In genomic region chr22:29994027-29994715, GRCh38 we compare ENCODE assay signal across 9 cellular contexts.
DNase-seq lines count a peak whose midpoint lies in the region; ATAC-seq, FAIRE-seq and TF ChIP-seq lines count a peak whose summit lies in the region.
"Had no signal": no experiment of that assay in that cellular context is flagged by ENCODE, and none has a peak within 500 bp of the region (broad histone marks: within the 10 kb centered on the region; RNA-seq: fewer than 3 reads in every experiment).

No MANE protein-coding gene starts in this region.

- FAIRE-seq in astrocyte (lab: Jason Lieb, UNC) = peak; percentile 47

- peaks cover 3% of the 10 kb centered on the region for H3K36me3 ChIP-seq in astrocyte (ENCODE audit: insufficient read depth, low read length)
- peaks cover 5 to 32% of the 10 kb centered on the region in 2 experiments for H3K36me3 ChIP-seq in mesenchymal stem cell (ENCODE audit: control insufficient read depth in 1 of 2, insufficient read depth in 2 of 2, low read depth in 1 of 2, low read length in 2 of 2)

- no peaks in the 10 kb centered on the region for H3K27me3 Mint-ChIP-seq in CD4-positive, alpha-beta T cell
- H3K27me3 Mint-ChIP-seq in astrocyte (ENCODE audit: low read depth, unreplicated experiment) = no peaks in the 10 kb centered on the region

- TF ChIP-seq CTCF in CD4-positive, alpha-beta T cell (IDR thresholded peaks at IDR 0.05) = no peak
- peak; percentile 11 for TF ChIP-seq CTCF in astrocyte (IDR thresholded peaks at IDR 0.05; ENCODE audit: insufficient read depth, low read depth, low read length)

- H3K79me1 ChIP-seq in mesenchymal stem cell (replicated peaks; ENCODE audit: low read length, poor library complexity, severe bottlenecking) = peaks cover 15% of the 10 kb centered on the region

- no peak overlapping the region for H2BK120ac ChIP-seq in mesenchymal stem cell (ENCODE audit: low read depth, low read length)

- no peak overlapping the region for H2BK12ac ChIP-seq in mesenchymal stem cell (ENCODE audit: low read length in 2 of 2)

- WGBS in mesenchymal stem cell = no CpG with 5 or more reads among the region's 3 CpGs

- intact Hi-C loops in CD4-positive, alpha-beta T cell (cut with DNase I, micrococcal nuclease) = no loop called here

- no peak overlapping the region for H3K4me3 ChIP-seq in astrocyte (ENCODE audit: insufficient read depth, low read depth, low read length)
- H3K4me3 ChIP-seq in mesenchymal stem cell (ENCODE audit: insufficient read depth in 1 of 2, low read depth in 1 of 2, low read length in 2 of 2) = no peak overlapping the region

- H3K79me2 ChIP-seq in astrocyte (ENCODE audit: insufficient read depth, low read length) = no peaks in the 10 kb centered on the region

- H3K27ac ChIP-seq in CD4-positive, alpha-beta T cell (ENCODE audit: low read depth, low read length) = no peak overlapping the region
- peak overlapping the region; percentile 84 for H3K27ac ChIP-seq in astrocyte (ENCODE audit: low read depth, low read length)
- peak overlapping the region; percentile 59 for H3K27ac ChIP-seq in mesenchymal stem cell (ENCODE audit: low read length, poor library complexity, severe bottlenecking)
- no peak overlapping the region for H3K27ac ChIP-seq in caudate nucleus (ENCODE audit: low read depth, low read length)

- in situ Hi-C loops in KBM-7 (cut with MboI; ENCODE audit: low pct_unique_long_range_greater_than_20kb, low sequenced_read_pairs) = no loop called here

- DNase-seq in CD4-positive, alpha-beta T cell = no peak
- DNase-seq in HT1080 (ENCODE audit: low read depth) (peak; percentile 85), astrocyte (ENCODE audit: low read depth) (peak; percentile 92), mesenchymal stem cell (peak; percentile 74), islet precursor cell (no peak), caudate nucleus (lab: John Stamatoyannopoulos, UW) (no peak), KBM-7 (no peak)
- DNase-seq: activated naive CD4-positive, alpha-beta T cell treated with anti-CD3 and anti-CD28 coated beads for 36 hours had no signal

- H3K4me1 ChIP-seq in astrocyte (ENCODE audit: insufficient read depth, low read length) (peaks cover 33% of the 10 kb centered on the region), mesenchymal stem cell (ENCODE audit: control insufficient read depth, insufficient read depth, low read depth, low read length) (peaks cover 5% of the 10 kb centered on the region)

- POLR2A ChIA-PET in CD4-positive, alpha-beta T cell (lab: Charles Lee) = no interaction called here

- H3K9me3 Mint-ChIP-seq in CD4-positive, alpha-beta T cell = no peaks in the 10 kb centered on the region
- no peaks in the 10 kb centered on the region for H3K9me3 Mint-ChIP-seq in astrocyte (ENCODE audit: unreplicated experiment)
- H3K9me3 Mint-ChIP-seq: activated naive CD4-positive, alpha-beta T cell treated with anti-CD3 and anti-CD28 coated beads for 36 hours had no signal

- H4K8ac ChIP-seq in mesenchymal stem cell (ENCODE audit: low read length) = no peak overlapping the region

- no peak overlapping the region for H3K14ac ChIP-seq in mesenchymal stem cell (ENCODE audit: low read length in 2 of 2)

- no peak overlapping the region for H2AFZ ChIP-seq in astrocyte (ENCODE audit: low read depth, low read length)
- H2AFZ ChIP-seq in mesenchymal stem cell (ENCODE audit: low read depth, low read length) = no peak overlapping the region

- H3K27me3 ChIP-seq in CD4-positive, alpha-beta T cell (ENCODE audit: control insufficient read depth, insufficient read depth, low read length) = no peaks in the 10 kb centered on the region
- H3K27me3 ChIP-seq in astrocyte (ENCODE audit: insufficient read depth, low read length) (no peaks in the 10 kb centered on the region), mesenchymal stem cell (ENCODE audit: control insufficient read depth in 1 of 2, insufficient read depth in 1 of 2, low read length in 2 of 2) (no peaks in the 10 kb centered on the region)

- no peaks in the 10 kb centered on the region for H3K9me3 ChIP-seq in CD4-positive, alpha-beta T cell (ENCODE audit: control insufficient read depth, low read length)
- H3K9me3 ChIP-seq in astrocyte (ENCODE audit: insufficient read depth, low read depth, low read length) (no peaks in the 10 kb centered on the region), mesenchymal stem cell (ENCODE audit: control insufficient read depth, low read length) (no peaks in the 10 kb centered on the region)

- peak overlapping the region; percentile 60 for H3K4me2 ChIP-seq in astrocyte (ENCODE audit: low read length)
- no peak overlapping the region for H3K4me2 ChIP-seq in mesenchymal stem cell (ENCODE audit: low read length, poor library complexity, severe bottlenecking)

- no peak overlapping the region for H2BK15ac ChIP-seq in mesenchymal stem cell (ENCODE audit: low read depth, poor library complexity, severe bottlenecking)

- no peak overlapping the region for H3K4ac ChIP-seq in mesenchymal stem cell (ENCODE audit: low read depth in 1 of 2, low read length in 2 of 2)

- no peak overlapping the region for H2BK5ac ChIP-seq in mesenchymal stem cell (ENCODE audit: low read depth, low read length, poor library complexity, severe bottlenecking)

- CTCF ChIA-PET in CD4-positive, alpha-beta T cell (lab: Charles Lee) = interaction anchor here (3.3 kb wide), 1 partner anchor 11 kb away, joined by 23 read pairs; no protein-coding TSS in a partner anchor

- no peak overlapping the region for H4K91ac ChIP-seq in mesenchymal stem cell (ENCODE audit: low read length)

- H3K23ac ChIP-seq in mesenchymal stem cell (ENCODE audit: low read length in 2 of 2) = no peak overlapping the region

- peaks cover 4% of the 10 kb centered on the region for H3K4me1 Mint-ChIP-seq in CD4-positive, alpha-beta T cell (ENCODE audit: low read depth)
- H3K4me1 Mint-ChIP-seq in astrocyte (ENCODE audit: low read depth, unreplicated experiment) = peaks cover 48% of the 10 kb centered on the region

- H3K9ac ChIP-seq in astrocyte (ENCODE audit: low read length) (peak overlapping the region; percentile 69), mesenchymal stem cell (ENCODE audit: low read length) (peak overlapping the region; percentile 3)

- H3K36me3 Mint-ChIP-seq in CD4-positive, alpha-beta T cell (ENCODE audit: low read depth) = peaks cover 82% of the 10 kb centered on the region
- H3K36me3 Mint-ChIP-seq in astrocyte (ENCODE audit: low read depth, unreplicated experiment) = peaks cover 18% of the 10 kb centered on the region

- no peak overlapping the region for H2AK5ac ChIP-seq in mesenchymal stem cell (ENCODE audit: low read length, severe bottlenecking)

- peak; percentile 24 for ATAC-seq in CD4-positive, alpha-beta T cell (ENCODE audit: poor library complexity)
- no peak for ATAC-seq in HG02571 (IDR thresholded peaks at IDR 0.05; ENCODE audit: unreplicated experiment)

- H4K20me1 ChIP-seq in astrocyte (ENCODE audit: insufficient read depth, low read length) = no peaks in the 10 kb centered on the region

- peak overlapping the region; percentile 64 for H3K27ac Mint-ChIP-seq in CD4-positive, alpha-beta T cell
- peak overlapping the region; percentile 100 for H3K27ac Mint-ChIP-seq in astrocyte (ENCODE audit: unreplicated experiment)
- H3K27ac Mint-ChIP-seq: activated naive CD4-positive, alpha-beta T cell treated with anti-CD3 and anti-CD28 coated beads for 36 hours had no signal

- no peak overlapping the region for H3K18ac ChIP-seq in mesenchymal stem cell (ENCODE audit: low read depth in 1 of 2, low read length in 2 of 2)

- H3K4me3 Mint-ChIP-seq in CD4-positive, alpha-beta T cell = no peak overlapping the region
- peak overlapping the region; percentile 4 for H3K4me3 Mint-ChIP-seq in astrocyte (ENCODE audit: unreplicated experiment)
- H3K4me3 Mint-ChIP-seq: activated naive CD4-positive, alpha-beta T cell treated with anti-CD3 and anti-CD28 coated beads for 36 hours had no signal

Comparison
In these comparisons a context has a peak if more than half of its experiments do, and no peak if none do; other contexts are left out.
1. DNase-seq: peak in HT1080 (single experiment), astrocyte (single experiment) and mesenchymal stem cell (single experiment); none in CD4-positive, alpha-beta T cell (0 of 10), islet precursor cell (single experiment), caudate nucleus (0 of 61) and KBM-7 (single experiment).
2. H3K27ac ChIP-seq: peak in astrocyte (single experiment) and mesenchymal stem cell (single experiment); none in CD4-positive, alpha-beta T cell (single experiment) and caudate nucleus (single experiment).